ENCODE assay signal across 9 cellular contexts in the genomic region with DNA sequence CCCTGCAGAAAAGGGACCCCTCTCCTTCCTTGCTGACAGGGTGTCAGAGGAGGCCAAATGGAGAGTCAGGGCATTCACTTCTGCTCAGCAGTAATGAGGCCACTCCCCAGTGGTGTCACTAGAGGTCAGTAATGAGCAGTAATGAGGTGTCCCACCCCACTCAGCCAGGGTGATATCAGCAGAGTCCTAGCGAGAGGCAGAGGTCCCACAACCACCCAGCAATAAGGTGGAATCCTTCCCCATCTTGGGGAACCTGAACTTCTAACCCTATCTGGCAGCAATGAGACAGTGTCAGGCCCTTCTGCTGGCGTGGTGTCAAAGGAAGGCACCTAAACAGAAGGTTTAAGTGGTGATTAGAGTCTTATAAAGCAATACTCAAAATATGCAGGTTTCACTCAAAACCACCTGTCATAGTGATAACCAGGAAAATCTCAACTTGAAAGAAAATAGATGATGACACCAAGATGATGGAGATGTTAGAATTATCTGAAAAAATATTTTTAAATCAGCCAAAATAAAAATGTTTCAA. TPM values are rescaled to one million over a fixed set of nuclear protein-coding genes. Genes with fewer than 3 reads are reported as not detected.
DNase-seq lines count a peak whose midpoint lies in the region; ATAC-seq, FAIRE-seq and TF ChIP-seq lines count a peak whose summit lies in the region.
"Had no signal": no experiment of that assay in that cellular context is flagged by ENCODE, and none has a peak within 500 bp of the region (broad histone marks: within the 10 kb centered on the region; RNA-seq: fewer than 3 reads in every experiment).

No MANE protein-coding gene starts in this region.

- H3K4me3 ChIP-seq in K562 (no peak overlapping the region), suprapubic skin (no peak overlapping the region)

- H3K4me1 ChIP-seq in K562 (replicated peaks in 1 of 2; ENCODE audit: control insufficient read depth in 2 of 2, insufficient read depth in 2 of 2, low read length in 2 of 2), result no peaks in the 10 kb centered on the region
- H3K4me1 ChIP-seq in suprapubic skin, result no peaks in the 10 kb centered on the region

- no peak overlapping the region for H3K9ac ChIP-seq in K562 (ENCODE audit: insufficient read depth in 1 of 2, low read depth in 2 of 2, low read length in 2 of 2)

- TF ChIP-seq EP300 in K562 (IDR thresholded peaks at IDR 0.05; ENCODE audit: low read length) (no peak), suprapubic skin (IDR thresholded peaks at IDR 0.05) (no peak)

- no peaks in the 10 kb centered on the region for H3K9me1 ChIP-seq in K562 (ENCODE audit: control insufficient read depth, insufficient read depth, low read length)

- TF ChIP-seq RAD21 in K562 (CRISPR knock-in tag; conservative IDR thresholded peaks at IDR 0.05 in 1 of 2, IDR thresholded peaks at IDR 0.05 in 1 of 2), result peak; percentile 27 to 70; a peak in 3 of 4 replicates

- DNase-seq in GM10266 (ENCODE audit: extremely low spot score), result peak; percentile 83
- DNase-seq in SK-MEL-5 (ENCODE audit: low read depth, low spot score), result peak; percentile 57
- DNase-seq in K562 (ENCODE audit: extremely low read depth in 1 of 4, low spot score in 3 of 4), result peak; percentile 60 to 76 (median 68)
- DNase-seq in kidney glomerular epithelial cell (lab: John Stamatoyannopoulos, UW), result peak; percentile 56
- DNase-seq in suprapubic skin (ENCODE audit: low spot score in 2 of 2), result no peak
- DNase-seq in DMS79 (lab: John Stamatoyannopoulos, UW), result no peak

- H2AFZ ChIP-seq in K562 (ENCODE audit: low read depth, low read length), result peak overlapping the region; percentile 64; the same call in 1 of the 2 replicates

- TF ChIP-seq POLR2A in K562 (conservative IDR thresholded peaks at IDR 0.05) (no peak), suprapubic skin (IDR thresholded peaks at IDR 0.05) (no peak)

- H3K27ac ChIP-seq in K562 (ENCODE audit: extremely low read depth, low read depth, low read length) (no peak overlapping the region), suprapubic skin (no peak overlapping the region)

- FAIRE-seq in K562 (lab: Jason Lieb, UNC), result peak; percentile 98
- FAIRE-seq: endometrium had no signal

- CTCF ChIA-PET in K562 (lab: Yijun Ruan, JAX; ENCODE audit: low intra/inter-chr PET ratio), result no interaction called here

- intact Hi-C loops in K562 (cut with micrococcal nuclease), result loop anchor here (1.0 kb wide), 1 partner anchor 37 kb away; no protein-coding TSS in a partner anchor

- POLR2A ChIA-PET in K562 (lab: Yijun Ruan, JAX), result no interaction called here

- H3K9me3 ChIP-seq in K562 (replicated peaks; ENCODE audit: control insufficient read depth, insufficient read depth, low read depth, low read length) (peaks cover 5% of the 10 kb centered on the region), suprapubic skin (peaks cover under 1% of the 10 kb centered on the region)

- no peaks in the 10 kb centered on the region; a peak in 1 of 5 replicates for H3K27me3 ChIP-seq in K562 (ENCODE audit: control insufficient read depth in 2 of 2, insufficient read depth in 2 of 2, low read length in 2 of 2)
- peaks cover 9% of the 10 kb centered on the region for H3K27me3 ChIP-seq in suprapubic skin

- H3K79me2 ChIP-seq in K562 (ENCODE audit: control insufficient read depth, insufficient read depth, low read length), result no peaks in the 10 kb centered on the region

- no TSS peak for BruUV-seq in K562 (replicated peaks; lab: Mats Ljungman, UMichigan)

- 0% methylated on average over 2 of the region's 2 CpGs for WGBS in K562 (ENCODE audit: insufficient coverage, low coverage, missing lambda C conversion rate)
- 17% methylated on average over 2 of the region's 2 CpGs for WGBS in suprapubic skin

- H3K36me3 ChIP-seq in K562 (ENCODE audit: control insufficient read depth, insufficient read depth, low read length) (no peaks in the 10 kb centered on the region), suprapubic skin (no peaks in the 10 kb centered on the region)

- no peak overlapping the region for H3K4me2 ChIP-seq in K562 (ENCODE audit: insufficient read depth, low read length)

- in situ Hi-C loops in SK-MEL-5 (cut with HindIII; ENCODE audit: low pct_unique_long_range_greater_than_20kb, low sequenced_read_pairs) (no loop called here), K562 (cut with MboI) (no loop called here)

- ATAC-seq in GM21423 (IDR thresholded peaks at IDR 0.05; ENCODE audit: unreplicated experiment) (peak; percentile 98), HG03565 (IDR thresholded peaks at IDR 0.05; ENCODE audit: unreplicated experiment) (peak; percentile 97), K562 (peak; percentile 100)

- peak; percentile 80 for TF ChIP-seq CTCF in GM10266 (IDR thresholded peaks at IDR 0.05; ENCODE audit: control insufficient read depth, insufficient read depth, low read depth, missing control alignments)
- TF ChIP-seq CTCF in K562 (IDR thresholded peaks at IDR 0.05 in 2 of 3, conservative IDR thresholded peaks at IDR 0.05 in 1 of 3; ENCODE audit: insufficient read depth in 2 of 3, low read depth in 1 of 3, low read length in 3 of 3), result peak; percentile 78 to 88 (median 83)
- peak; percentile 17 to 70 for TF ChIP-seq CTCF in suprapubic skin (IDR thresholded peaks at IDR 0.05)

- H4K20me1 ChIP-seq in K562 (replicated peaks; ENCODE audit: control insufficient read depth, insufficient read depth, low read length), result no peaks in the 10 kb centered on the region

TF ChIP-seq in K562, 482 proteins besides CTCF, POLR2A, EP300 and RAD21 (continues in another document):
- TF ChIP-seq CXXC5 (CRISPR knock-in tag; IDR thresholded peaks at IDR 0.05), result no peak
- TF ChIP-seq ZFP36 (IDR thresholded peaks at IDR 0.05; ENCODE audit: low read depth, low read length, partially characterized antibody), result no peak
- no peak for TF ChIP-seq CC2D1A (IDR thresholded peaks at IDR 0.05)
- TF ChIP-seq ATF7 (IDR thresholded peaks at IDR 0.05), result 0 out of 2 replicates have a peak, but pooled peaks have one; percentile 23
- TF ChIP-seq HNRNPUL1 (IDR thresholded peaks at IDR 0.05; ENCODE audit: low read length), result no peak
- peak; percentile 52; the same call in 1 of the 2 replicates for TF ChIP-seq STAG1 (CRISPR knock-in tag; IDR thresholded peaks at IDR 0.05; ENCODE audit: borderline replicate concordance)
- TF ChIP-seq ZNF253 (CRISPR knock-in tag; conservative IDR thresholded peaks at IDR 0.05), result no peak
- peak; percentile 35; the same call in 1 of the 2 replicates for TF ChIP-seq JUND (IDR thresholded peaks at IDR 0.05; ENCODE audit: borderline replicate concordance, low read depth, low read length)
- no peak; the same call in 2 of the 3 replicates for TF ChIP-seq JUND (tag; IDR thresholded peaks at IDR 0.05; ENCODE audit: borderline replicate concordance, low read depth, low read length)
- 0 out of 2 replicates have a peak, but pooled peaks have one; percentile 13 for TF ChIP-seq ARID2 (IDR thresholded peaks at IDR 0.05)
- no peak for TF ChIP-seq NEUROD1 (IDR thresholded peaks at IDR 0.05; ENCODE audit: borderline replicate concordance, low read depth, low read length, partially characterized antibody)
- no peak for TF ChIP-seq ZNF121 (CRISPR knock-in tag; conservative IDR thresholded peaks at IDR 0.05)
- TF ChIP-seq ZNF561 (CRISPR knock-in tag; conservative IDR thresholded peaks at IDR 0.05), result no peak
- no peak for TF ChIP-seq HNRNPH1 (optimal IDR thresholded peaks at IDR 0.05; ENCODE audit: low read depth, low read length)
- no peak for TF ChIP-seq HINFP (tag; conservative IDR thresholded peaks at IDR 0.05; ENCODE audit: low read depth)

RNA-seq across cellular contexts. Expression of gene OCA2, which starts 12.9 kb away (rescaled TPM):
- 200 and 219 TPM in 2 replicates for total RNA-seq in SK-MEL-5 (2014; rRNA removed; shearing (Covaris generic))
- 161 and 208 TPM in 2 replicates for polyA plus RNA-seq in SK-MEL-5 (2015; cell fraction: cytosol; rRNA removed)
- polyA plus RNA-seq in SK-MEL-5 (2015; cell fraction: nucleus; rRNA removed), result 202 and 221 TPM in 2 replicates
- total RNA-seq in K562 (2011; cell fraction: chromatin; rRNA removed; ENCODE audit: low replicate concordance), result 1.2 and 2.4 TPM in 2 replicates
- 1.5 and 1.6 TPM in 2 replicates for total RNA-seq in K562 (2011; cell fraction: nucleolus; rRNA removed)
- 1.1 and 1.3 TPM in 2 replicates for total RNA-seq in K562 (2011; cell fraction: nucleoplasm; rRNA removed)
- 0.09 and 0.24 TPM in 2 replicates for total RNA-seq in K562 (2014; rRNA removed)
- 0.06 and 0.36 TPM in 2 replicates for total RNA-seq in K562 (2014; rRNA removed; fragmentation: Illumina TruSeq; extraction: Trizol)
- total RNA-seq in K562 (2015; rRNA removed; fragmentation: Illumina TruSeq; extraction: Trizol), result 0.14 and 0.26 TPM in 2 replicates
- 0.47 and 1.5 TPM in 2 replicates for total RNA-seq in K562 (2021)
- polyA plus RNA-seq in K562 (2011; rRNA removed), result 0.59 and 0.61 TPM in 2 replicates
- 0.27 and 0.31 TPM in 2 replicates for polyA plus RNA-seq in K562 (2011; cell fraction: cytosol; rRNA removed)
- polyA plus RNA-seq in K562 (2011; cell fraction: nucleus; rRNA removed), result 1.2 and 1.4 TPM in 2 replicates
- polyA plus RNA-seq in K562 (2012), result 0.33 and 0.47 TPM in 2 replicates
- polyA plus RNA-seq in K562 (2014; fragmentation: Illumina TruSeq; extraction: Trizol), result 0.19 and 0.21 TPM in 2 replicates
- polyA plus RNA-seq in K562 (2014; fragmentation: Nextera tagmentation; extraction: Ambion mirVana), result under 1 TPM in 1 of 2 experiments, not detected in 1; 0.07 TPM
- polyA plus RNA-seq in K562 (2014; rRNA removed), result 0.13 and 0.57 TPM in 2 replicates
- polyA minus RNA-seq in K562 (2011; rRNA and poly(A)+ RNA removed), result 0.42 and 0.63 TPM in 2 replicates
- not detected in 2 replicates for polyA minus RNA-seq in K562 (2011; cell fraction: cytosol; rRNA and poly(A)+ RNA removed)
- polyA minus RNA-seq in K562 (2011; cell fraction: nucleus; rRNA and poly(A)+ RNA removed), result 0.67 TPM in 2 replicates
- 10 to 100 TPM in 3 of 4 donors, 1 to 10 TPM in 1; 7.0 to 53.1 (median 20.4) TPM for total RNA-seq in suprapubic skin

Comparison
In these comparisons a context has a peak if more than half of its experiments do, and no peak if none do; other contexts are left out.
1. DNase-seq: peak in GM10266 (single experiment), SK-MEL-5 (single experiment), K562 (4 of 4) and kidney glomerular epithelial cell (single experiment); none in suprapubic skin (0 of 2) and DMS79 (single experiment).
2. Peak in every context shown above with its lines, with median percentiles within 50 percentile points of each other: CTCF ChIP-seq and ATAC-seq.